Comparison of ENCODE assay signal across 1 cellular context in the genomic region with DNA sequence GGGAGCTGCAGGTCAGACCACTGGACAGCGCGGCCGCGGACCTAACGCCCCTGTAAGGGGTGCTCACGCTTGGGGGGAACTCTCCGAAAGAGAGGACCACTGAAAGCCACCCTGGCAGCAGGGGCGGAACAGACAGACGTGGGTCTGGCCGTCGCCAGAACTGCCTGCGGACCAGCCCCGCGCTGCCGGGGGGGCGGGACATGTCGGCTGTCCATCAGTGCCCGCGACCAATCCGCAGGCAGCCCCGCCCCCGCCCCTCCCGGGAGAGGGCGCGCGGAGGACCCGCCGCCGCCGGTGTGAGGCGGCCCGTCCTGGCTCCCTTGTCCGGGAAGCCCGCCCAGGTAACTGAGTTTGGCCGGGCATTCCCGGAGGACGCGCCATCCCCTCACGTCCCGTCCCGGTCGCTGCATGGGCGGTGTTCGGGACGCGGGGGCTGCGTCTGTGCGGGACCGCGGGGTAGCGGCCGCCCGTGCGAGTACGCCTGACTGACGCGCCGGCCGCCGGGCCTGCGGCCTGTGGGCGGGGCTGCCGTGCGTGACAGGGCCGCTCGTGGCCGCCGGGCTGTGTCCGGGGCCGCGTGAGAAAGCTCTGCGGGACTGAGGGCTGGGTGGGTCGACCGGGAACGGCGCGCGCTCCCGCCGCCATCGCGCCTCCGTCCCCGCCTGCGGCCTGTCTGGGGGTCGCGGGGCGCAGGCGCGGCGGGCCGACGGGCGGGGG.
TF ChIP-seq lines count a peak whose summit lies in the region.

No MANE protein-coding gene starts in this region.

TF ChIP-seq in HepG2, 621 proteins besides CTCF, POLR2A, EP300 and RAD21 (continued from another document):
- TF ChIP-seq HNF4A (CRISPR knock-in tag; IDR thresholded peaks at IDR 0.05): peak; percentile 3; the same call in 1 of the 2 replicates
- no peak for TF ChIP-seq NR2F2 (IDR thresholded peaks at IDR 0.05; ENCODE audit: borderline replicate concordance, low read depth)
- no peak for TF ChIP-seq RORA (CRISPR knock-in tag; IDR thresholded peaks at IDR 0.05)
- TF ChIP-seq ZFP37 (CRISPR knock-in tag; IDR thresholded peaks at IDR 0.05; ENCODE audit: borderline replicate concordance): peak; percentile 74; the same call in 1 of the 2 replicates
- TF ChIP-seq, protein P1, sequence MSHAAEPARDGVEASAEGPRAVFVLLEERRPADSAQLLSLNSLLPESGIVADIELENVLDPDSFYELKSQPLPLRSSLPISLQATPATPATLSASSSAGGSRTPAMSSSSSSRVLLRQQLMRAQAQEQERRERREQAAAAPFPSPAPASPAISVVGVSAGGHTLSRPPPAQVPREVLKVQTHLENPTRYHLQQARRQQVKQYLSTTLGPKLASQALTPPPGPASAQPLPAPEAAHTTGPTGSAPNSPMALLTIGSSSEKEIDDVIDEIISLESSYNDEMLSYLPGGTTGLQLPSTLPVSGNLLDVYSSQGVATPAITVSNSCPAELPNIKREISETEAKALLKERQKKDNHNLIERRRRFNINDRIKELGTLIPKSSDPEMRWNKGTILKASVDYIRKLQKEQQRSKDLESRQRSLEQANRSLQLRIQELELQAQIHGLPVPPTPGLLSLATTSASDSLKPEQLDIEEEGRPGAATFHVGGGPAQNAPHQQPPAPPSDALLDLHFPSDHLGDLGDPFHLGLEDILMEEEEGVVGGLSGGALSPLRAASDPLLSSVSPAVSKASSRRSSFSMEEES (CRISPR knock-in tag; IDR thresholded peaks at IDR 0.05): peak; percentile 25; the same call in 1 of the 2 replicates
- no peak for TF ChIP-seq FOXK2 (IDR thresholded peaks at IDR 0.05)
- TF ChIP-seq ZNF207 (IDR thresholded peaks at IDR 0.05; ENCODE audit: borderline replicate concordance): no peak
- TF ChIP-seq, protein P2, sequence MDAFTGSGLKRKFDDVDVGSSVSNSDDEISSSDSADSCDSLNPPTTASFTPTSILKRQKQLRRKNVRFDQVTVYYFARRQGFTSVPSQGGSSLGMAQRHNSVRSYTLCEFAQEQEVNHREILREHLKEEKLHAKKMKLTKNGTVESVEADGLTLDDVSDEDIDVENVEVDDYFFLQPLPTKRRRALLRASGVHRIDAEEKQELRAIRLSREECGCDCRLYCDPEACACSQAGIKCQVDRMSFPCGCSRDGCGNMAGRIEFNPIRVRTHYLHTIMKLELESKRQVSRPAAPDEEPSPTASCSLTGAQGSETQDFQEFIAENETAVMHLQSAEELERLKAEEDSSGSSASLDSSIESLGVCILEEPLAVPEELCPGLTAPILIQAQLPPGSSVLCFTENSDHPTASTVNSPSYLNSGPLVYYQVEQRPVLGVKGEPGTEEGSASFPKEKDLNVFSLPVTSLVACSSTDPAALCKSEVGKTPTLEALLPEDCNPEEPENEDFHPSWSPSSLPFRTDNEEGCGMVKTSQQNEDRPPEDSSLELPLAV (CRISPR knock-in tag; conservative IDR thresholded peaks at IDR 0.05; ENCODE audit: low read depth): no peak
- TF ChIP-seq ZNF598 (CRISPR knock-in tag; IDR thresholded peaks at IDR 0.05; ENCODE audit: borderline replicate concordance): peak; percentile 88; the same call in 1 of the 2 replicates
- TF ChIP-seq MXI1 (IDR thresholded peaks at IDR 0.05; ENCODE audit: borderline replicate concordance, low read depth, low read length): peak; percentile 53; the same call in 1 of the 3 replicates
- no peak for TF ChIP-seq SYNCRIP (IDR thresholded peaks at IDR 0.05; ENCODE audit: insufficient read depth, low read depth, low read length)
- no peak for TF ChIP-seq KAT2B (IDR thresholded peaks at IDR 0.05; ENCODE audit: borderline replicate concordance, low read depth, low read length)
- TF ChIP-seq CBX5 (CRISPR knock-in tag; IDR thresholded peaks at IDR 0.05; ENCODE audit: borderline replicate concordance): peak; percentile 38; the same call in 1 of the 2 replicates
- no peak for TF ChIP-seq PLRG1 (conservative IDR thresholded peaks at IDR 0.05)
- TF ChIP-seq POLR2G (IDR thresholded peaks at IDR 0.05; ENCODE audit: low read depth, low read length): peak; percentile 85
- peak; percentile 16; the same call in 1 of the 2 replicates for TF ChIP-seq MIXL1 (CRISPR knock-in tag; IDR thresholded peaks at IDR 0.05)
- TF ChIP-seq ZNF484 (CRISPR knock-in tag; IDR thresholded peaks at IDR 0.05; ENCODE audit: borderline replicate concordance, low read depth): no peak
- no peak for TF ChIP-seq ZNF33A (CRISPR knock-in tag; IDR thresholded peaks at IDR 0.05; ENCODE audit: borderline replicate concordance)
- TF ChIP-seq, protein P3, sequence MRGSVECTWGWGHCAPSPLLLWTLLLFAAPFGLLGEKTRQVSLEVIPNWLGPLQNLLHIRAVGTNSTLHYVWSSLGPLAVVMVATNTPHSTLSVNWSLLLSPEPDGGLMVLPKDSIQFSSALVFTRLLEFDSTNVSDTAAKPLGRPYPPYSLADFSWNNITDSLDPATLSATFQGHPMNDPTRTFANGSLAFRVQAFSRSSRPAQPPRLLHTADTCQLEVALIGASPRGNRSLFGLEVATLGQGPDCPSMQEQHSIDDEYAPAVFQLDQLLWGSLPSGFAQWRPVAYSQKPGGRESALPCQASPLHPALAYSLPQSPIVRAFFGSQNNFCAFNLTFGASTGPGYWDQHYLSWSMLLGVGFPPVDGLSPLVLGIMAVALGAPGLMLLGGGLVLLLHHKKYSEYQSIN (CRISPR knock-in tag; IDR thresholded peaks at IDR 0.05; ENCODE audit: borderline replicate concordance): no peak
- peak; percentile 75; the same call in 1 of the 2 replicates for TF ChIP-seq ZNF335 (CRISPR knock-in tag; IDR thresholded peaks at IDR 0.05)
- TF ChIP-seq, protein P4, sequence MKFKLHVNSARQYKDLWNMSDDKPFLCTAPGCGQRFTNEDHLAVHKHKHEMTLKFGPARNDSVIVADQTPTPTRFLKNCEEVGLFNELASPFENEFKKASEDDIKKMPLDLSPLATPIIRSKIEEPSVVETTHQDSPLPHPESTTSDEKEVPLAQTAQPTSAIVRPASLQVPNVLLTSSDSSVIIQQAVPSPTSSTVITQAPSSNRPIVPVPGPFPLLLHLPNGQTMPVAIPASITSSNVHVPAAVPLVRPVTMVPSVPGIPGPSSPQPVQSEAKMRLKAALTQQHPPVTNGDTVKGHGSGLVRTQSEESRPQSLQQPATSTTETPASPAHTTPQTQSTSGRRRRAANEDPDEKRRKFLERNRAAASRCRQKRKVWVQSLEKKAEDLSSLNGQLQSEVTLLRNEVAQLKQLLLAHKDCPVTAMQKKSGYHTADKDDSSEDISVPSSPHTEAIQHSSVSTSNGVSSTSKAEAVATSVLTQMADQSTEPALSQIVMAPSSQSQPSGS (CRISPR knock-in tag; IDR thresholded peaks at IDR 0.05): no peak; the same call in 1 of the 2 replicates
- peak; percentile 72 for TF ChIP-seq SPEN (CRISPR knock-in tag; IDR thresholded peaks at IDR 0.05; ENCODE audit: low read depth)
- no peak for TF ChIP-seq GTF2F1 (IDR thresholded peaks at IDR 0.05; ENCODE audit: low read length)
- TF ChIP-seq HOXA7 (CRISPR knock-in tag; IDR thresholded peaks at IDR 0.05): no peak
- TF ChIP-seq MTF2 (CRISPR knock-in tag; IDR thresholded peaks at IDR 0.05; ENCODE audit: borderline replicate concordance): no peak; the same call in 1 of the 2 replicates
- TF ChIP-seq SALL1 (CRISPR knock-in tag; IDR thresholded peaks at IDR 0.05): peak; percentile 86
- TF ChIP-seq ETV6 (CRISPR knock-in tag; conservative IDR thresholded peaks at IDR 0.05): peak; percentile 35; the same call in 1 of the 2 replicates
- peak; percentile 24; the same call in 1 of the 2 replicates for TF ChIP-seq ZNF331 (CRISPR knock-in tag; IDR thresholded peaks at IDR 0.05)
- TF ChIP-seq PTBP1 (IDR thresholded peaks at IDR 0.05; ENCODE audit: low read depth, low read length, poor library complexity, severe bottlenecking): no peak
